18 cellular contexts compared by ENCODE assay signal in genomic region chr10:113697595-113697994, GRCh38. TPM values are rescaled to one million over a fixed set of nuclear protein-coding genes. Genes with fewer than 3 reads are reported as not detected.
DNase-seq lines count a peak whose midpoint lies in the region; ATAC-seq and TF ChIP-seq lines count a peak whose summit lies in the region.
"Had no signal": no experiment of that assay in that cellular context is flagged by ENCODE, and none has a peak within 500 bp of the region (broad histone marks: within the 10 kb centered on the region; RNA-seq: fewer than 3 reads in every experiment).

No MANE protein-coding gene starts in this region.

- H3K4me1 ChIP-seq in left ventricle myocardium inferior: peaks cover 12% of the 10 kb centered on the region
- H3K4me1 ChIP-seq: A549; BLaER1 treated with 17β-estradiol and CSF1 and Interleukin-3, amounts not matched to agents 10 nM and 100 nM; Caco-2 had no signal

- H3K27ac ChIP-seq in left ventricle myocardium inferior (replicated peaks): no peak overlapping the region
- H3K27ac ChIP-seq: 22Rv1; A549; BLaER1 treated with 17β-estradiol and CSF1 and Interleukin-3, amounts not matched to agents 10 nM and 100 nM; C4-2B had no signal

- H3K4me3 ChIP-seq in left ventricle myocardium inferior: no peak overlapping the region
- H3K4me3 ChIP-seq: A549; BLaER1 treated with 17β-estradiol and CSF1 and Interleukin-3, amounts not matched to agents 10 nM and 100 nM had no signal

- peaks cover 63% of the 10 kb centered on the region for H3K36me3 ChIP-seq in left ventricle myocardium inferior

- peak; percentile 46 for ATAC-seq in Right ventricle myocardium inferior
- ATAC-seq in left ventricle myocardium superior: peak; percentile 50
- ATAC-seq in HG03460 (IDR thresholded peaks at IDR 0.05; ENCODE audit: unreplicated experiment): no peak
- ATAC-seq: A549; CD8-positive, alpha-beta T cell had no signal

- intact Hi-C loops in Right ventricle myocardium inferior (cut with DNase I) (no loop called here), left ventricle myocardium inferior (cut with micrococcal nuclease) (no loop called here), left ventricle myocardium superior (cut with micrococcal nuclease) (no loop called here), cardiac septum (cut with DNase I) (no loop called here)

- peaks cover 21% of the 10 kb centered on the region for H3K9me3 ChIP-seq in left ventricle myocardium inferior (replicated peaks)

- TF ChIP-seq CTCF in left ventricle myocardium inferior (IDR thresholded peaks at IDR 0.05; ENCODE audit: borderline replicate concordance): no peak

- DNase-seq in Right ventricle myocardium inferior (ENCODE audit: missing footprints) (no peak), left ventricle myocardium inferior (no peak), left ventricle myocardium superior (no peak), cardiac septum (ENCODE audit: low spot score) (no peak)
- DNase-seq: AML-193; Caco-2; Calu3; CD4-positive, alpha-beta T cell; CD8-positive, alpha-beta T cell; DMS79 treated with DMSO at 0.1 percent for 48 hours; GF-D8 had no signal

- no peaks in the 10 kb centered on the region for H3K27me3 ChIP-seq in left ventricle myocardium inferior (ENCODE audit: low read depth)
- H3K27me3 ChIP-seq: BLaER1 treated with 17β-estradiol and CSF1 and Interleukin-3, amounts not matched to agents 10 nM and 100 nM had no signal

RNA-seq across cellular contexts. Expression of gene CASP7, which starts 17.9 kb away (rescaled TPM):
- total RNA-seq in Right ventricle myocardium inferior (13.8 TPM), left ventricle myocardium inferior (9.9 TPM), left ventricle myocardium superior (15.5 TPM), cardiac septum (5.9 TPM)

RNA-seq across cellular contexts. Expression of gene NRAP, which starts 33.8 kb away (rescaled TPM):
- total RNA-seq in Right ventricle myocardium inferior: 1,026 TPM
- total RNA-seq in left ventricle myocardium inferior: 1,025 TPM
- total RNA-seq in left ventricle myocardium superior: 826 TPM
- total RNA-seq in cardiac septum: 1,029 TPM
- total RNA-seq: A172; B cell; Calu3; CD4-positive, alpha-beta T cell; CD8-positive, alpha-beta T cell had no signal

RNA-seq across cellular contexts. Expression of gene PLEKHS1, which starts 53.9 kb away (rescaled TPM):
- total RNA-seq in Right ventricle myocardium inferior: not detected
- total RNA-seq in left ventricle myocardium inferior: not detected
- not detected for total RNA-seq in left ventricle myocardium superior
- total RNA-seq in cardiac septum: not detected
- total RNA-seq: A172; B cell; Caco-2; CD8-positive, alpha-beta T cell had no signal
